In genomic region chr10:113381906-113382562, GRCh38 we compare ENCODE assay signal across 8 cellular contexts.
DNase-seq lines count a peak whose midpoint lies in the region; ATAC-seq, FAIRE-seq and TF ChIP-seq lines count a peak whose summit lies in the region.

No MANE protein-coding gene starts in this region.

- H3K9me3 ChIP-seq in CD8-positive, alpha-beta T cell (ENCODE audit: low read length) = no peaks in the 10 kb centered on the region
- no peaks in the 10 kb centered on the region for H3K9me3 ChIP-seq in kidney (ENCODE audit: control insufficient read depth in 1 of 2, low read length in 2 of 2)

- H3K4me3 ChIP-seq in CD8-positive, alpha-beta T cell (ENCODE audit: low read depth, low read length) = peak overlapping the region; percentile 36
- H3K4me3 ChIP-seq in WI38 (ENCODE audit: low read depth, low read length) = peak overlapping the region; percentile 52
- peak overlapping the region; percentile 35 to 38 for H3K4me3 ChIP-seq in kidney (ENCODE audit: low read length in 2 of 2)
- no peak overlapping the region for H3K4me3 ChIP-seq in H7 (ENCODE audit: insufficient read depth, low read depth, low read length)

- no peaks in the 10 kb centered on the region for H3K27me3 Mint-ChIP-seq in CD8-positive, alpha-beta T cell (ENCODE audit: low read depth)

- peak; percentile 78 for ATAC-seq in CD8-positive, alpha-beta T cell
- ATAC-seq in HG02798 (IDR thresholded peaks at IDR 0.05; ENCODE audit: poor library complexity, unreplicated experiment) = peak; percentile 40

- CTCF ChIA-PET in CD8-positive, alpha-beta T cell (lab: Charles Lee) = interaction anchor here (1.1 kb wide), 1 partner anchor 661 kb away, joined by 4 read pairs; no protein-coding TSS in a partner anchor

- H3K9me3 Mint-ChIP-seq in CD8-positive, alpha-beta T cell = no peaks in the 10 kb centered on the region

- peak overlapping the region; percentile 65 for H3K27ac ChIP-seq in CD8-positive, alpha-beta T cell (ENCODE audit: low read depth, low read length)
- H3K27ac ChIP-seq in kidney (ENCODE audit: low read depth in 2 of 2, low read length in 2 of 2) = peak overlapping the region; percentile 43 to 53

- no peaks in the 10 kb centered on the region for H3K27me3 ChIP-seq in CD8-positive, alpha-beta T cell (ENCODE audit: insufficient read depth, low read length)
- H3K27me3 ChIP-seq in H7 (ENCODE audit: control insufficient read depth, insufficient read depth, low read length) = no peaks in the 10 kb centered on the region

- H3K4me3 Mint-ChIP-seq in CD8-positive, alpha-beta T cell = peak overlapping the region; percentile 89

- intact Hi-C loops in CD8-positive, alpha-beta T cell (cut with DNase I, micrococcal nuclease) = loop anchor here (2.0 to 10.0 kb wide), 4 partner anchors 257 to 1267 kb away; partner anchors contain the start of genes VTI1A (in 1 of the 2) and ZDHHC6 (in 1 of the 2)
- intact Hi-C loops in kidney (cut with DNase I) = no loop called here

- peaks cover 17% of the 10 kb centered on the region for H3K4me1 ChIP-seq in CD8-positive, alpha-beta T cell (ENCODE audit: insufficient read depth, low read length)
- peaks cover 3 to 8% of the 10 kb centered on the region in 2 donors for H3K4me1 ChIP-seq in kidney (ENCODE audit: control insufficient read depth in 1 of 2, insufficient read depth in 1 of 2, low read depth in 1 of 2, low read length in 2 of 2)

- DNase-seq in CD8-positive, alpha-beta T cell = peak in 6 of 7 experiments; percentile 6 to 52 (median 20)
- no peak for DNase-seq in kidney
- DNase-seq in urothelium cell line (ENCODE audit: low spot score) = peak; percentile 45
- DNase-seq in ecto neural progenitor cell (ENCODE audit: low spot score) = no peak
- DNase-seq in NCI-H1930 (lab: John Stamatoyannopoulos, UW) = no peak
- DNase-seq in H7 = no peak

- no peaks in the 10 kb centered on the region for H3K36me3 Mint-ChIP-seq in CD8-positive, alpha-beta T cell

- no peak overlapping the region for H3K9ac ChIP-seq in kidney (ENCODE audit: low read length in 2 of 2)

- H3K4me1 Mint-ChIP-seq in CD8-positive, alpha-beta T cell (ENCODE audit: low read depth) = peaks cover 28% of the 10 kb centered on the region

- H3K36me3 ChIP-seq in CD8-positive, alpha-beta T cell (ENCODE audit: insufficient read depth, low read length) = no peaks in the 10 kb centered on the region
- no peaks in the 10 kb centered on the region for H3K36me3 ChIP-seq in kidney (ENCODE audit: control insufficient read depth in 1 of 2, insufficient read depth in 2 of 2, low read length in 2 of 2)
- no peaks in the 10 kb centered on the region for H3K36me3 ChIP-seq in H7 (replicated peaks; ENCODE audit: control insufficient read depth, insufficient read depth, low read length)

- POLR2A ChIA-PET in CD8-positive, alpha-beta T cell (lab: Charles Lee) = no interaction called here

- peak overlapping the region; percentile 97 for H3K27ac Mint-ChIP-seq in CD8-positive, alpha-beta T cell

- no peak for FAIRE-seq in kidney (lab: Jason Lieb, UNC)
- no peak for FAIRE-seq in urothelium cell line (lab: Jason Lieb, UNC)

- TF ChIP-seq CTCF in CD8-positive, alpha-beta T cell (IDR thresholded peaks at IDR 0.05) = no peak
- TF ChIP-seq CTCF in WI38 (IDR thresholded peaks at IDR 0.05; ENCODE audit: low read depth, low read length) (no peak), kidney (IDR thresholded peaks at IDR 0.05; ENCODE audit: borderline replicate concordance, extremely low read depth, insufficient read depth) (no peak)

Comparison
In these comparisons a context has a peak if more than half of its experiments do, and no peak if none do; other contexts are left out.
1. DNase-seq: peak in CD8-positive, alpha-beta T cell (6 of 7) and urothelium cell line (single experiment); none in kidney (single experiment), ecto neural progenitor cell (single experiment), NCI-H1930 (0 of 2) and H7 (single experiment).